12 cellular contexts compared by ENCODE assay signal in the genomic region with DNA sequence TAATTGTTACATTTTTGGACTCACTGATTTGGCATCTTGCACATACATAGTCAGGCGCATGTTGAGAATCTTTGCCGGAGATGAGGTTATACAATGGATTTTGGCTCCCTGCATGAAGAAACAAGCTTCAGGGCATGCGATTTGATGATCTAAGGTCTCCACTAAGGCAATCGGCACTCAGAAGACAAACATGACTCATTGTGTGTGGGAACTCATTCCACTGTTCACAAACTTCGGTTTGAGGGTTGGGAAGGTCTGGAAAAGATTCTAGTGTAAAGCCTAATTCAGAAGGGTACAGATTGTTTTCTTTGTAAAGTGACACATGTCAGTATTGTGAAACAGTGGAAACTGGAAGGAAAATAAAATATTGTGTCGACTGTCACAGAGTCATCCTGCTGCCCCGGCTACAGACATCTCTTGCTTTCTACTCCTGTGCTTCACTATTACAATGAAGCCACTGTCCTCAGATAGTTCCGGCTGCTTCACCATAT.
DNase-seq lines count a peak whose midpoint lies in the region; ATAC-seq, FAIRE-seq and TF ChIP-seq lines count a peak whose summit lies in the region.
"Had no signal": no experiment of that assay in that cellular context is flagged by ENCODE, and none has a peak within 500 bp of the region (broad histone marks: within the 10 kb centered on the region; RNA-seq: fewer than 3 reads in every experiment).

No MANE protein-coding gene starts in this region.

- no peak overlapping the region for H3K27ac Mint-ChIP-seq in Caco-2 (ENCODE audit: unreplicated experiment)
- H3K27ac Mint-ChIP-seq: stimulated activated naive CD8-positive, alpha-beta T cell treated with anti-CD3 and anti-CD28 coated beads, Interleukin-15, Interleukin-2, amounts not matched to agents 100 ng/mL and 50 ng/mL, for 24 hours had no signal

- no peaks in the 10 kb centered on the region for H4K20me1 ChIP-seq in fibroblast of lung (ENCODE audit: control insufficient read depth, extremely low read depth, insufficient read depth, low read length)
- H4K20me1 ChIP-seq in osteoblast (ENCODE audit: insufficient read depth, low read length): no peaks in the 10 kb centered on the region

- no peaks in the 10 kb centered on the region for H3K27me3 Mint-ChIP-seq in Caco-2 (ENCODE audit: insufficient read depth, unreplicated experiment)

- H3K4me2 ChIP-seq in fibroblast of lung (ENCODE audit: extremely low read depth, insufficient read depth, low read length) (peak overlapping the region; percentile 28), osteoblast (ENCODE audit: insufficient read depth, low read length) (peak overlapping the region; percentile 53)

- H3K4me3 ChIP-seq in Caco-2 (ENCODE audit: low read depth, low read length) (no peak overlapping the region), fibroblast of lung (replicated peaks in 1 of 4; ENCODE audit: control extremely low read depth in 1 of 4, insufficient read depth in 1 of 4, low read depth in 3 of 4, low read length in 4 of 4) (no peak overlapping the region), osteoblast (ENCODE audit: insufficient read depth, low read length) (no peak overlapping the region)

- CTCF ChIA-PET in Caco-2 (lab: Charles Lee): interaction anchor here (1.1 kb wide), 1 partner anchor 75 kb away, joined by 3 read pairs; no protein-coding TSS in a partner anchor

- no TSS peak for BruUV-seq in Caco-2 (replicated peaks; lab: Mats Ljungman, UMichigan)

- intact Hi-C loops in Caco-2 (cut with micrococcal nuclease; ENCODE audit: unreplicated experiment): loop anchor here (5.0 kb wide), 1 partner anchor 314 kb away; no protein-coding TSS in a partner anchor

- POLR2A ChIA-PET in Caco-2 (lab: Charles Lee): no interaction called here

- TF ChIP-seq CTCF in Caco-2 (IDR thresholded peaks at IDR 0.05; ENCODE audit: insufficient read depth in 1 of 2, low read depth in 1 of 2, low read length in 1 of 2, severe bottlenecking in 1 of 2, unreplicated experiment in 1 of 2): no peak
- no peak for TF ChIP-seq CTCF in fibroblast of lung (conservative IDR thresholded peaks at IDR 0.05 in 1 of 2, IDR thresholded peaks at IDR 0.05 in 1 of 2; ENCODE audit: low read depth in 1 of 2, low read length in 2 of 2)
- no peak for TF ChIP-seq CTCF in osteoblast (IDR thresholded peaks at IDR 0.05; ENCODE audit: extremely low read depth, low read depth, low read length)

- no peak for ATAC-seq in GM18909 (IDR thresholded peaks at IDR 0.05; ENCODE audit: poor library complexity, unreplicated experiment)
- ATAC-seq in GM18520 (IDR thresholded peaks at IDR 0.05; ENCODE audit: unreplicated experiment): no peak

- peaks cover 51% of the 10 kb centered on the region for H3K4me1 Mint-ChIP-seq in Caco-2 (ENCODE audit: low read depth, unreplicated experiment)

- H3K9me3 ChIP-seq in Caco-2: no peaks in the 10 kb centered on the region
- H3K9me3 ChIP-seq in fibroblast of lung (ENCODE audit: control insufficient read depth, insufficient read depth, low read depth, low read length): no peaks in the 10 kb centered on the region
- H3K9me3 ChIP-seq in osteoblast (ENCODE audit: low read depth, low read length): no peaks in the 10 kb centered on the region

- H3K36me3 Mint-ChIP-seq in Caco-2 (ENCODE audit: insufficient read depth, unreplicated experiment): no peaks in the 10 kb centered on the region

- no peak overlapping the region for H3K4me3 Mint-ChIP-seq in Caco-2 (ENCODE audit: unreplicated experiment)
- H3K4me3 Mint-ChIP-seq: stimulated activated naive CD8-positive, alpha-beta T cell treated with anti-CD3 and anti-CD28 coated beads, Interleukin-15, Interleukin-2, amounts not matched to agents 100 ng/mL and 50 ng/mL, for 24 hours had no signal

- H3K36me3 ChIP-seq in Caco-2 (ENCODE audit: control insufficient read depth, insufficient read depth, low read length) (no peaks in the 10 kb centered on the region), fibroblast of lung (ENCODE audit: control insufficient read depth, insufficient read depth, low read length) (no peaks in the 10 kb centered on the region), osteoblast (ENCODE audit: insufficient read depth, low read length) (no peaks in the 10 kb centered on the region)

- H3K27me3 ChIP-seq in Caco-2 (replicated peaks; ENCODE audit: control insufficient read depth, insufficient read depth, low read length): no peaks in the 10 kb centered on the region
- no peaks in the 10 kb centered on the region for H3K27me3 ChIP-seq in fibroblast of lung (ENCODE audit: control insufficient read depth, insufficient read depth, low read length)
- no peaks in the 10 kb centered on the region for H3K27me3 ChIP-seq in osteoblast (ENCODE audit: insufficient read depth, low read length)

- peak; percentile 34 to 41 for DNase-seq in Caco-2
- peak; percentile 96 for DNase-seq in RCC 7860 (ENCODE audit: low spot score)
- DNase-seq in fibroblast of lung (ENCODE audit: low read depth in 2 of 2): peak; percentile 98 to 100
- peak; percentile 68 for DNase-seq in osteoblast (ENCODE audit: insufficient read length, low spot score, missing footprints)
- no peak for DNase-seq in middle frontal gyrus (ENCODE audit: extremely low spot score, low spot score)
- DNase-seq in NCI-H446 treated with DMSO at 0.1 percent for 48 hours (lab: John Stamatoyannopoulos, UW): no peak
- DNase-seq: activated T-cell treated with anti-CD3 and anti-CD28 coated beads, Interleukin-2, amount 50 U/mL, for 1 hour; occipital lobe; SHP77 had no signal

- H3K9ac ChIP-seq in fibroblast of lung (ENCODE audit: insufficient read depth, low read length): no peak overlapping the region

- peak; percentile 95 for FAIRE-seq in RCC 7860 (lab: Jason Lieb, UNC)

- H3K4me1 ChIP-seq in Caco-2 (peaks cover 37% of the 10 kb centered on the region), fibroblast of lung (ENCODE audit: control insufficient read depth, extremely low read depth, insufficient read depth, low read length) (peaks cover 27% of the 10 kb centered on the region), osteoblast (ENCODE audit: insufficient read depth, low read length) (peaks cover 51% of the 10 kb centered on the region)

- H2AFZ ChIP-seq in fibroblast of lung (ENCODE audit: low read length) (no peak overlapping the region), osteoblast (ENCODE audit: low read length) (no peak overlapping the region)

- H3K9me3 Mint-ChIP-seq in Caco-2 (ENCODE audit: unreplicated experiment): peaks cover 8% of the 10 kb centered on the region
- H3K9me3 Mint-ChIP-seq: stimulated activated naive CD8-positive, alpha-beta T cell treated with anti-CD3 and anti-CD28 coated beads, Interleukin-15, Interleukin-2, amounts not matched to agents 100 ng/mL and 50 ng/mL, for 24 hours had no signal

- no peaks in the 10 kb centered on the region for H3K79me2 ChIP-seq in fibroblast of lung (ENCODE audit: control insufficient read depth, insufficient read depth, low read length)
- H3K79me2 ChIP-seq in osteoblast (ENCODE audit: insufficient read depth, low read length): no peaks in the 10 kb centered on the region

- peak overlapping the region; percentile 82 for H3K27ac ChIP-seq in fibroblast of lung (ENCODE audit: insufficient read depth, low read length)
- H3K27ac ChIP-seq in osteoblast (ENCODE audit: low read depth, low read length): peak overlapping the region; percentile 98

Comparison
In these comparisons a context has a peak if more than half of its experiments do, and no peak if none do; other contexts are left out.
1. DNase-seq: peak in Caco-2 (2 of 2), RCC 7860 (single experiment), fibroblast of lung (2 of 2) and osteoblast (single experiment); none in middle frontal gyrus (single experiment) and NCI-H446 treated with DMSO at 0.1 percent for 48 hours (single experiment).